In the genomic region with DNA sequence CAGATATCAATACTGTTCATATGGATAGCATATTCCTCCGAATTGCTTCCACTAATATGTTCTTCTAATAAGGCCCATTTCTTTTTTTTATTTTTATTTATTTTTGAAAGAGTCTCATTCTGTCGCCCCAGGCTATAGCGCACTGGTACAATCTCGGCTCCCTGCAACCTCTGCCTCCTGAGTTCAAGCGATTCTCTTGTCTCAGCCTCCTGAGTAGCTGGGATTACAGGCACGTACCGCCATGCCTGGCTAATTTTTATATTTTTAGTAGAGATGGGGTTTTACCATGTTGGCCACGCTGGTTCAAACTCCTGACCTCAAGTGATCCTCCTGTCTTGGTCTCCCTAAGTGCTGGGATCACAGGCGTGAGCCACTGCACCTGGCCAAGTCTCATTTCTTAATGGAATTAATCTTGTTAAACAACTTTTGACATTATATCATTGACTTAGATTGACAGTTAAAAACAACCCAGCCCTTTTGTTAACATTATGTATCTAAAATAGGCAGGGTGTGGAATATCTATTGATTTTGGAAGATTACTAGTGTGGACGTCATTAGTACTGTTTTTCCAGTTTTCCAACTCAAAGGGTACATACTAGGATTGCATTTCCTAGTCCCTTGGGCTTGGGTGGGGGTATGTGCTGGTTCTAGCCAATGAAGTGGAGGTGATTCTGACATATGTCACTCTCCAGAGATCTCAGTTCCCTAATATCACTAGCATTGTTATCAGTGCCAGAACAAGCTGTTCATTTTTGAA, we compare ENCODE assay signal across 31 cellular contexts.
"Had no signal": no experiment of that assay in that cellular context is flagged by ENCODE, and none has a peak within 500 bp of the region (broad histone marks: within the 10 kb centered on the region; RNA-seq: fewer than 3 reads in every experiment).

No MANE protein-coding gene starts in this region.

- H3K27ac ChIP-seq: ascending aorta, breast epithelium, cardiac muscle cell, colonic mucosa, epithelial cell of prostate, esophagus squamous epithelium, gastroesophageal sphincter had no signal

- H3K4me3 Mint-ChIP-seq: activated CD4-positive, alpha-beta memory T cell treated with anti-CD3 and anti-CD28 coated beads for 36 hours; activated CD4-positive, alpha-beta T cell treated with anti-CD3 and anti-CD28 coated beads for 36 hours; activated CD8-positive, alpha-beta memory T cell treated with anti-CD3 and anti-CD28 coated beads, Interleukin-2, amount 10 ng/mL, durations not matched to agents 7 days and 5 days; activated CD8-positive, alpha-beta T cell treated with anti-CD3 and anti-CD28 coated beads, Interleukin-2, amount 10 ng/mL, durations not matched to agents 7 days and 5 days; activated naive CD4-positive, alpha-beta T cell treated with anti-CD3 and anti-CD28 coated beads, Interleukin-2, amount 10 ng/mL, durations not matched to agents 7 days and 5 days; activated naive CD8-positive, alpha-beta T cell treated with anti-CD3 and anti-CD28 coated beads, Interleukin-2, amount 10 ng/mL, durations not matched to agents 7 days and 5 days; activated T-helper 1 cell treated with anti-CD3 and anti-CD28 coated beads, Interleukin-12 subunit alpha, Interleukin-12 subunit beta, Interleukin-2, Interleukin-4 antibody, amounts not matched to agents 30 ng/mL and 10 ng/mL and 1 ng/mL, durations not matched to agents 14 hours and 24 hours and 36 hours; brain; T-helper 17 cell had no signal

- H3K4me1 ChIP-seq: ascending aorta, breast epithelium, colonic mucosa, gastroesophageal sphincter had no signal

- ATAC-seq: activated CD4-positive, alpha-beta T cell treated with anti-CD3 and anti-CD28 coated beads for 36 hours; activated CD8-positive, alpha-beta memory T cell treated with anti-CD3 and anti-CD28 coated beads, Interleukin-2, amount 10 ng/mL, durations not matched to agents 7 days and 5 days; activated CD8-positive, alpha-beta T cell treated with anti-CD3 and anti-CD28 coated beads, Interleukin-2, amount 10 ng/mL, durations not matched to agents 7 days and 5 days; activated naive CD4-positive, alpha-beta T cell treated with anti-CD3 and anti-CD28 coated beads, Interleukin-2, amount 50 U/mL, for 72 hours; gastroesophageal sphincter; T-helper 17 cell had no signal

- H3K36me3 Mint-ChIP-seq: activated CD4-positive, alpha-beta memory T cell treated with anti-CD3 and anti-CD28 coated beads for 36 hours; brain had no signal

- H3K27ac Mint-ChIP-seq: activated CD4-positive, alpha-beta memory T cell treated with anti-CD3 and anti-CD28 coated beads for 36 hours; activated CD8-positive, alpha-beta T cell treated with anti-CD3 and anti-CD28 coated beads, Interleukin-2, amount 10 ng/mL, durations not matched to agents 7 days and 5 days; activated naive CD8-positive, alpha-beta T cell treated with anti-CD3 and anti-CD28 coated beads, Interleukin-2, amount 10 ng/mL, durations not matched to agents 7 days and 5 days; brain; T-helper 17 cell had no signal

- DNase-seq: activated CD4-positive, alpha-beta memory T cell treated with anti-CD3 and anti-CD28 coated beads for 36 hours; activated CD4-positive, alpha-beta T cell treated with anti-CD3 and anti-CD28 coated beads for 36 hours; activated CD4-positive, alpha-beta T cell treated with anti-CD3 and anti-CD28 coated beads, Interleukin-2, amount 10 ng/mL, durations not matched to agents 24 days and 14 days; activated CD4-positive, CD25-positive, alpha-beta regulatory T cell; activated CD4-positive, CD25-positive, alpha-beta regulatory T cell treated with anti-CD3 and anti-CD28 coated beads, Interleukin-2, amount 50 U/mL, for 72 hours; activated CD8-positive, alpha-beta memory T cell treated with anti-CD3 and anti-CD28 coated beads, Interleukin-2, amount 10 ng/mL, durations not matched to agents 7 days and 5 days; activated CD8-positive, alpha-beta memory T cell treated with anti-CD3 and anti-CD28 coated beads, Interleukin-2, amount 50 U/mL, for 4 hours; activated CD8-positive, alpha-beta T cell treated with anti-CD3 and anti-CD28 coated beads, Interleukin-2, amount 10 ng/mL, durations not matched to agents 7 days and 5 days; activated effector memory CD4-positive, alpha-beta T cell treated with anti-CD3 and anti-CD28 coated beads, Interleukin-2, amount 50 U/mL, for 16 hours; activated naive CD4-positive, alpha-beta T cell; activated naive CD4-positive, alpha-beta T cell treated with anti-CD3 and anti-CD28 coated beads, Interleukin-2, amount 10 ng/mL, durations not matched to agents 7 days and 5 days; activated naive CD8-positive, alpha-beta T cell treated with anti-CD3 and anti-CD28 coated beads, Interleukin-2, amount 10 ng/mL, durations not matched to agents 7 days and 5 days; activated T-cell treated with anti-CD3 and anti-CD28 coated beads, Interleukin-2, amount 50 U/mL, for 1 hour; activated T-cell treated with anti-CD3 and anti-CD28 coated beads, Interleukin-2, amount 50 U/mL, for 48 hours; central memory CD4-positive, alpha-beta T cell; cerebellar nuclear complex; colonic mucosa; effector CD8-positive, alpha-beta T cell; esophagus squamous epithelium; foreskin melanocyte; head of caudate nucleus; T-helper 17 cell; T1000 had no signal

- H3K27me3 Mint-ChIP-seq: brain had no signal

- H3K27me3 ChIP-seq: ascending aorta, breast epithelium, cardiac muscle cell, colonic mucosa, esophagus squamous epithelium, gastroesophageal sphincter had no signal

- H3K9me3 ChIP-seq: ascending aorta, breast epithelium, colonic mucosa, esophagus squamous epithelium, gastroesophageal sphincter had no signal

- H3K36me3 ChIP-seq: ascending aorta, breast epithelium, cardiac muscle cell, colonic mucosa, esophagus squamous epithelium, gastroesophageal sphincter had no signal

- H3K4me3 ChIP-seq: ascending aorta, breast epithelium, cardiac muscle cell, colonic mucosa, esophagus squamous epithelium, gastroesophageal sphincter had no signal
